10 cellular contexts compared by ENCODE assay signal in genomic region chr19:38538793-38539528, GRCh38.
DNase-seq lines count a peak whose midpoint lies in the region; ATAC-seq and TF ChIP-seq lines count a peak whose summit lies in the region.
"Had no signal": no experiment of that assay in that cellular context is flagged by ENCODE, and none has a peak within 500 bp of the region (broad histone marks: within the 10 kb centered on the region; RNA-seq: fewer than 3 reads in every experiment).

No MANE protein-coding gene starts in this region.

- TF ChIP-seq CTCF in mucosa of descending colon (IDR thresholded peaks at IDR 0.05), result no peak
- TF ChIP-seq CTCF in upper lobe of right lung (IDR thresholded peaks at IDR 0.05), result no peak

- H3K27me3 ChIP-seq in upper lobe of right lung, result no peaks in the 10 kb centered on the region

- H3K4me3 ChIP-seq in mucosa of descending colon (no peak overlapping the region), upper lobe of right lung (no peak overlapping the region)

- peaks cover 22% of the 10 kb centered on the region for H3K9me3 ChIP-seq in mucosa of descending colon
- H3K9me3 ChIP-seq in upper lobe of right lung, result no peaks in the 10 kb centered on the region

- H3K27ac ChIP-seq in upper lobe of right lung, result peak overlapping the region; percentile 26

- ATAC-seq in mucosa of descending colon (peak; percentile 66), upper lobe of right lung (no peak), GM19452 (IDR thresholded peaks at IDR 0.05; ENCODE audit: unreplicated experiment) (no peak), sciatic nerve (no peak)
- ATAC-seq: WTC11 had no signal

- DNase-seq in stimulated activated CD4-positive, alpha-beta T cell treated with anti-CD3 and anti-CD28 coated beads, Interleukin-2, amount 100 ng/mL, for 4 hours (ENCODE audit: low read depth), result peak; percentile 38
- no peak for DNase-seq in stimulated activated CD4-positive, alpha-beta T cell treated with anti-CD3 and anti-CD28 coated beads, Interleukin-12 subunit alpha, Interleukin-12 subunit beta, amount 100 ng/mL, for 4 hours
- DNase-seq in activated effector memory CD4-positive, alpha-beta T cell treated with anti-CD3 and anti-CD28 coated beads, Interleukin-2, amount 50 U/mL, for 16 hours, result peak; percentile 72
- DNase-seq in mucosa of descending colon, result no peak
- no peak for DNase-seq in upper lobe of right lung
- DNase-seq in sciatic nerve (ENCODE audit: low spot score), result no peak
- DNase-seq in cerebellar cortex (ENCODE audit: low spot score), result no peak
- DNase-seq: NCI-H1436 had no signal

- H3K36me3 ChIP-seq in mucosa of descending colon (ENCODE audit: low read depth) (no peaks in the 10 kb centered on the region), upper lobe of right lung (no peaks in the 10 kb centered on the region)

- H3K4me1 ChIP-seq in mucosa of descending colon (ENCODE audit: low read depth) (peaks cover under 1% of the 10 kb centered on the region), upper lobe of right lung (peaks cover 15% of the 10 kb centered on the region)

- intact Hi-C loops in mucosa of descending colon (cut with DNase I, micrococcal nuclease), result no loop called here
- intact Hi-C loops in upper lobe of right lung (cut with DNase I), result no loop called here
- intact Hi-C loops in sciatic nerve (cut with DNase I), result no loop called here

Comparison
In these comparisons a context has a peak if more than half of its experiments do, and no peak if none do; other contexts are left out.
1. DNase-seq: peak in stimulated activated CD4-positive, alpha-beta T cell treated with anti-CD3 and anti-CD28 coated beads, Interleukin-2, amount 100 ng/mL, for 4 hours (single experiment) and activated effector memory CD4-positive, alpha-beta T cell treated with anti-CD3 and anti-CD28 coated beads, Interleukin-2, amount 50 U/mL, for 16 hours (single experiment); none in stimulated activated CD4-positive, alpha-beta T cell treated with anti-CD3 and anti-CD28 coated beads, Interleukin-12 subunit alpha, Interleukin-12 subunit beta, amount 100 ng/mL, for 4 hours (single experiment), mucosa of descending colon (0 of 3), upper lobe of right lung (single experiment), sciatic nerve (single experiment) and cerebellar cortex (single experiment).